1 cellular context compared by ENCODE assay signal in the genomic region with DNA sequence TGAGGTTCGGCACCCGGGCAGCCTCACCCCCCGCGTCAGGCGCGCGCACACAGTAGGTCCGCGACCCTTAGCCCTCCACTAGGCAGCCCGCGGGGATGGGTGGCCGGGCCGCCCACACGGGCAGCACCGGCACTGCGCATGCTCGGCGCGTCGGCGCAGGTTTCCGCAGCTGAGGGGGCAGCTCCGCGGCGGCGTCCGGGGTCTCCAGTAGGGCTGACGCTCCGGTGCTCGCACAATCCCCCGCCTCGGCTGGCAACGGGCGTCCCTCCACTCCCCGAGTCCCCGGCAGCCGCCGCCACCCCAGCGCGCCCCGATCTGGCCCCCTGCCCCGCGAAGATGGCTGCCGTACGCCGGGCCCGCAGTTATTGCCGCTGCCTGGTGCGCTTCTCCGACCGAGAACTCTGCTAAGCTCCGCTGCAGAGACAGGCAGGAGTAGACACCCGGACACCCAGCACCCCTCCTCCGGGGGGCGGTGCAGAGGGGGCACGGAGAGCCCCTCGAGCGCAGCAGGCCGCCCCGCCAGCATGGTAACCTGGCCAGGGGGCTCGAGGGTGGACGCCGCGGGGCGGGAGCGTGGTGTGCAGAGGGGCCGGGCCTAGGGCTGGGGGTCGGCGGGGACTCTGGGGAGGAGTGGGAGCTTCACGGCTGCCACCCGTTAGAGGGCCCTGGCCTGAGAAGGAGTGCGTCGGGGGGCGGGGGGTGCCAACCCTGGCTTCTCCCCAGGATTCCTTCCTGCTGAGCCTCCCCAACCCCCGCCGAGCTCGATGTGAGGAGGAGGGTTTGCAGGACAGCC.
A peak's percentile ranks its signal among the peaks of the same experiment; 100 is the strongest.
TF ChIP-seq lines count a peak whose summit lies in the region.

A gene (plus strand): TSS at position 139 of the 793 bp plus-strand sequence. CDS start 386 bp downstream, at position 525.

TF ChIP-seq in HEK293, 187 proteins besides CTCF, POLR2A, EP300 and RAD21 (continued from another document):
- TF ChIP-seq, protein P1, sequence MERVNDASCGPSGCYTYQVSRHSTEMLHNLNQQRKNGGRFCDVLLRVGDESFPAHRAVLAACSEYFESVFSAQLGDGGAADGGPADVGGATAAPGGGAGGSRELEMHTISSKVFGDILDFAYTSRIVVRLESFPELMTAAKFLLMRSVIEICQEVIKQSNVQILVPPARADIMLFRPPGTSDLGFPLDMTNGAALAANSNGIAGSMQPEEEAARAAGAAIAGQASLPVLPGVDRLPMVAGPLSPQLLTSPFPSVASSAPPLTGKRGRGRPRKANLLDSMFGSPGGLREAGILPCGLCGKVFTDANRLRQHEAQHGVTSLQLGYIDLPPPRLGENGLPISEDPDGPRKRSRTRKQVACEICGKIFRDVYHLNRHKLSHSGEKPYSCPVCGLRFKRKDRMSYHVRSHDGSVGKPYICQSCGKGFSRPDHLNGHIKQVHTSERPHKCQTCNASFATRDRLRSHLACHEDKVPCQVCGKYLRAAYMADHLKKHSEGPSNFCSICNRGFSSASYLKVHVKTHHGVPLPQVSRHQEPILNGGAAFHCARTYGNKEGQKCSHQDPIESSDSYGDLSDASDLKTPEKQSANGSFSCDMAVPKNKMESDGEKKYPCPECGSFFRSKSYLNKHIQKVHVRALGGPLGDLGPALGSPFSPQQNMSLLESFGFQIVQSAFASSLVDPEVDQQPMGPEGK (tag by site-specific recombination; IDR thresholded peaks at IDR 0.05) = peak; percentile 62
- TF ChIP-seq ZNF529 (tag by site-specific recombination; IDR thresholded peaks at IDR 0.05; ENCODE audit: insufficient replicate concordance) (no peak), ZNF112 (tag by site-specific recombination; IDR thresholded peaks at IDR 0.05) (no peak), ZNF664 (tag by site-specific recombination; IDR thresholded peaks at IDR 0.05) (no peak), ZSCAN30 (tag by site-specific recombination; IDR thresholded peaks at IDR 0.05) (peak; percentile 98), SP2 (tag by site-specific recombination; IDR thresholded peaks at IDR 0.05) (peak; percentile 13; the same call in 1 of the 2 replicates), ZNF184 (tag by site-specific recombination; IDR thresholded peaks at IDR 0.05) (no peak), ZNF623 (tag by site-specific recombination; IDR thresholded peaks at IDR 0.05) (no peak), ZNF132 (tag by site-specific recombination; IDR thresholded peaks at IDR 0.05; ENCODE audit: borderline replicate concordance) (no peak), ZNF555 (tag by site-specific recombination; conservative IDR thresholded peaks at IDR 0.05) (no peak), GFI1B (tag by site-specific recombination; IDR thresholded peaks at IDR 0.05) (no peak)
- TF ChIP-seq, protein P2, sequence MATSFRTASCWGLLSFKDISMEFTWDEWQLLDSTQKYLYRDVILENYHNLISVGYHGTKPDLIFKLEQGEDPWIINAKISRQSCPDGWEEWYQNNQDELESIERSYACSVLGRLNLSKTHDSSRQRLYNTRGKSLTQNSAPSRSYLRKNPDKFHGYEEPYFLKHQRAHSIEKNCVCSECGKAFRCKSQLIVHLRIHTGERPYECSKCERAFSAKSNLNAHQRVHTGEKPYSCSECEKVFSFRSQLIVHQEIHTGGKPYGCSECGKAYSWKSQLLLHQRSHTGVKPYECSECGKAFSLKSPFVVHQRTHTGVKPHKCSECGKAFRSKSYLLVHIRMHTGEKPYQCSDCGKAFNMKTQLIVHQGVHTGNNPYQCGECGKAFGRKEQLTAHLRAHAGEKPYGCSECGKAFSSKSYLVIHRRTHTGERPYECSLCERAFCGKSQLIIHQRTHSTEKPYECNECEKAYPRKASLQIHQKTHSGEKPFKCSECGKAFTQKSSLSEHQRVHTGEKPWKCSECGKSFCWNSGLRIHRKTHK (tag by site-specific recombination; IDR thresholded peaks at IDR 0.05) = no peak
- TF ChIP-seq, protein P3, sequence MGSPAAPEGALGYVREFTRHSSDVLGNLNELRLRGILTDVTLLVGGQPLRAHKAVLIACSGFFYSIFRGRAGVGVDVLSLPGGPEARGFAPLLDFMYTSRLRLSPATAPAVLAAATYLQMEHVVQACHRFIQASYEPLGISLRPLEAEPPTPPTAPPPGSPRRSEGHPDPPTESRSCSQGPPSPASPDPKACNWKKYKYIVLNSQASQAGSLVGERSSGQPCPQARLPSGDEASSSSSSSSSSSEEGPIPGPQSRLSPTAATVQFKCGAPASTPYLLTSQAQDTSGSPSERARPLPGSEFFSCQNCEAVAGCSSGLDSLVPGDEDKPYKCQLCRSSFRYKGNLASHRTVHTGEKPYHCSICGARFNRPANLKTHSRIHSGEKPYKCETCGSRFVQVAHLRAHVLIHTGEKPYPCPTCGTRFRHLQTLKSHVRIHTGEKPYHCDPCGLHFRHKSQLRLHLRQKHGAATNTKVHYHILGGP (tag by site-specific recombination; IDR thresholded peaks at IDR 0.05) = no peak
- TF ChIP-seq, protein P4, sequence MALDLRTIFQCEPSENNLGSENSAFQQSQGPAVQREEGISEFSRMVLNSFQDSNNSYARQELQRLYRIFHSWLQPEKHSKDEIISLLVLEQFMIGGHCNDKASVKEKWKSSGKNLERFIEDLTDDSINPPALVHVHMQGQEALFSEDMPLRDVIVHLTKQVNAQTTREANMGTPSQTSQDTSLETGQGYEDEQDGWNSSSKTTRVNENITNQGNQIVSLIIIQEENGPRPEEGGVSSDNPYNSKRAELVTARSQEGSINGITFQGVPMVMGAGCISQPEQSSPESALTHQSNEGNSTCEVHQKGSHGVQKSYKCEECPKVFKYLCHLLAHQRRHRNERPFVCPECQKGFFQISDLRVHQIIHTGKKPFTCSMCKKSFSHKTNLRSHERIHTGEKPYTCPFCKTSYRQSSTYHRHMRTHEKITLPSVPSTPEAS (tag by site-specific recombination; IDR thresholded peaks at IDR 0.05) = no peak
